In genomic region chr20:19779634-19780033, GRCh38 we compare ENCODE assay signal across 15 cellular contexts. TPM values are rescaled to one million over a fixed set of nuclear protein-coding genes. Genes with fewer than 3 reads are reported as not detected.
DNase-seq lines count a peak whose midpoint lies in the region; ATAC-seq and TF ChIP-seq lines count a peak whose summit lies in the region.
"Had no signal": no experiment of that assay in that cellular context is flagged by ENCODE, and none has a peak within 500 bp of the region (broad histone marks: within the 10 kb centered on the region; RNA-seq: fewer than 3 reads in every experiment).

No MANE protein-coding gene starts in this region.

- no peak for TF ChIP-seq POLR2A in heart left ventricle (IDR thresholded peaks at IDR 0.05)

- no peak overlapping the region for H3K27ac Mint-ChIP-seq in stimulated activated naive B cell treated with anti-CD40 and anti-IgM and Interleukin-4, amounts not matched to agents 10 μg/mL and 1 μg/mL and 100 μg/mL, for 72 hours
- H3K27ac Mint-ChIP-seq: activated CD8-positive, alpha-beta memory T cell treated with anti-CD3 and anti-CD28 coated beads, Interleukin-2, amount 10 ng/mL, durations not matched to agents 7 days and 5 days; activated naive CD4-positive, alpha-beta T cell treated with anti-CD3 and anti-CD28 coated beads, Interleukin-2, amount 10 ng/mL, durations not matched to agents 7 days and 5 days; effector memory CD8-positive, alpha-beta T cell had no signal

- peak overlapping the region in 10 of 12 donors; percentile 20 to 78 (median 67) for H3K27ac ChIP-seq in heart left ventricle
- H3K27ac ChIP-seq: neutrophil, WERI-Rb-1 had no signal

- H3K4me3 ChIP-seq in heart left ventricle, result no peak overlapping the region

- H3K4me3 Mint-ChIP-seq in stimulated activated naive B cell treated with anti-CD40 and anti-IgM and Interleukin-4, amounts not matched to agents 10 μg/mL and 1 μg/mL and 100 μg/mL, for 72 hours, result no peak overlapping the region
- H3K4me3 Mint-ChIP-seq: activated CD8-positive, alpha-beta memory T cell treated with anti-CD3 and anti-CD28 coated beads, Interleukin-2, amount 10 ng/mL, durations not matched to agents 7 days and 5 days; activated naive CD4-positive, alpha-beta T cell treated with anti-CD3 and anti-CD28 coated beads, Interleukin-2, amount 10 ng/mL, durations not matched to agents 7 days and 5 days; effector memory CD8-positive, alpha-beta T cell had no signal

- H3K4me1 Mint-ChIP-seq in stimulated activated naive B cell treated with anti-CD40 and anti-IgM and Interleukin-4, amounts not matched to agents 10 μg/mL and 1 μg/mL and 100 μg/mL, for 72 hours, result peaks cover 14 to 23% of the 10 kb centered on the region in 2 donors
- H3K4me1 Mint-ChIP-seq: activated naive CD4-positive, alpha-beta T cell treated with anti-CD3 and anti-CD28 coated beads, Interleukin-2, amount 10 ng/mL, durations not matched to agents 7 days and 5 days had no signal

- H3K9me3 ChIP-seq in heart left ventricle, result no peaks in the 10 kb centered on the region
- H3K9me3 ChIP-seq: neutrophil had no signal

- DNase-seq in heart left ventricle (no peak), Right ventricle myocardium inferior (ENCODE audit: missing footprints) (no peak), M059J (ENCODE audit: low read depth) (peak; percentile 67), GM10248 (ENCODE audit: extremely low spot score) (no peak), UCSD-AML1 (lab: John Stamatoyannopoulos, UW; ENCODE audit: unreplicated experiment) (no peak), OCI-M2 (lab: John Stamatoyannopoulos, UW; ENCODE audit: unreplicated experiment) (no peak)
- DNase-seq in stimulated activated naive B cell treated with anti-CD40 and anti-IgM and Interleukin-4, amounts not matched to agents 10 μg/mL and 1 μg/mL and 100 μg/mL, for 72 hours, result no peak
- DNase-seq: activated CD8-positive, alpha-beta memory T cell treated with anti-CD3 and anti-CD28 coated beads, Interleukin-2, amount 10 ng/mL, durations not matched to agents 7 days and 5 days; activated naive CD4-positive, alpha-beta T cell treated with anti-CD3 and anti-CD28 coated beads, Interleukin-2, amount 10 ng/mL, durations not matched to agents 7 days and 5 days; effector memory CD8-positive, alpha-beta T cell; NCI-H1048; small intestine; WERI-Rb-1 had no signal

- 86 to 92% (median 90%) methylated on average over 5 of the region's 5 CpGs for WGBS in heart left ventricle, 4 donors

- no peak for TF ChIP-seq CTCF in heart left ventricle (IDR thresholded peaks at IDR 0.05)
- TF ChIP-seq CTCF in GM10248 (IDR thresholded peaks at IDR 0.05; ENCODE audit: control extremely low read depth, extremely low read depth, low read depth, missing control alignments), result no peak

- no peaks in the 10 kb centered on the region for H3K27me3 ChIP-seq in heart left ventricle
- H3K27me3 ChIP-seq: neutrophil had no signal

- peaks cover 2 to 4% of the 10 kb centered on the region in 2 donors for H3K9me3 Mint-ChIP-seq in stimulated activated naive B cell treated with anti-CD40 and anti-IgM and Interleukin-4, amounts not matched to agents 10 μg/mL and 1 μg/mL and 100 μg/mL, for 72 hours
- H3K9me3 Mint-ChIP-seq: activated naive CD4-positive, alpha-beta T cell treated with anti-CD3 and anti-CD28 coated beads, Interleukin-2, amount 10 ng/mL, durations not matched to agents 7 days and 5 days had no signal

- intact Hi-C loops in heart left ventricle (cut with DNase I) (loop anchor here in 6 of 10 donors (5.0 to 10.0 kb wide), 5 partner anchors 85 to 218 kb away; no protein-coding TSS in a partner anchor), Right ventricle myocardium inferior (cut with DNase I) (no loop called here)

- ATAC-seq in heart left ventricle, result no peak
- ATAC-seq in Right ventricle myocardium inferior, result no peak
- ATAC-seq in GM21723 (IDR thresholded peaks at IDR 0.05; ENCODE audit: unreplicated experiment), result peak; percentile 68
- ATAC-seq in stimulated activated naive B cell treated with anti-CD40 and anti-IgM and Interleukin-4, amounts not matched to agents 10 μg/mL and 1 μg/mL and 100 μg/mL, for 72 hours (replicated peaks), result peak; percentile 89
- ATAC-seq: activated CD8-positive, alpha-beta memory T cell treated with anti-CD3 and anti-CD28 coated beads, Interleukin-2, amount 10 ng/mL, durations not matched to agents 7 days and 5 days; effector memory CD8-positive, alpha-beta T cell had no signal

- H3K27me3 Mint-ChIP-seq in stimulated activated naive B cell treated with anti-CD40 and anti-IgM and Interleukin-4, amounts not matched to agents 10 μg/mL and 1 μg/mL and 100 μg/mL, for 72 hours, result peaks cover 15 to 28% of the 10 kb centered on the region in 2 donors
- H3K27me3 Mint-ChIP-seq: activated naive CD4-positive, alpha-beta T cell treated with anti-CD3 and anti-CD28 coated beads, Interleukin-2, amount 10 ng/mL, durations not matched to agents 7 days and 5 days had no signal

- peaks cover 3 to 5% of the 10 kb centered on the region in 2 donors for H3K36me3 Mint-ChIP-seq in stimulated activated naive B cell treated with anti-CD40 and anti-IgM and Interleukin-4, amounts not matched to agents 10 μg/mL and 1 μg/mL and 100 μg/mL, for 72 hours
- H3K36me3 Mint-ChIP-seq: activated CD8-positive, alpha-beta memory T cell treated with anti-CD3 and anti-CD28 coated beads, Interleukin-2, amount 10 ng/mL, durations not matched to agents 7 days and 5 days; activated naive CD4-positive, alpha-beta T cell treated with anti-CD3 and anti-CD28 coated beads, Interleukin-2, amount 10 ng/mL, durations not matched to agents 7 days and 5 days had no signal

- H3K4me1 ChIP-seq in heart left ventricle, result peaks cover 22 to 83% (median 64%) of the 10 kb centered on the region in 12 donors

- POLR2A ChIA-PET in GM10248 (lab: Yijun Ruan, JAX), result no interaction called here

- CTCF ChIA-PET in GM10248 (lab: Yijun Ruan, JAX), result interaction anchor here (1.2 to 3.3 kb wide), 4 partner anchors 10 to 43 kb away, joined by 3 to 11 read pairs (median 4); no protein-coding TSS in a partner anchor

- no peaks in the 10 kb centered on the region for H3K36me3 ChIP-seq in heart left ventricle
- H3K36me3 ChIP-seq: neutrophil, WERI-Rb-1 had no signal

RNA-seq across cellular contexts. Expression of gene RIN2, which starts 21.6 kb away (rescaled TPM):
- total RNA-seq in heart left ventricle (10 to 100 TPM; 44.2 to 76.5 (median 59.1) TPM), Right ventricle myocardium inferior (54.5 TPM)
- 10 to 100 TPM; 15.0 to 15.7 TPM for polyA plus RNA-seq in heart left ventricle
- 56.6 and 59.6 TPM in 2 replicates for total RNA-seq in M059J (2014; rRNA removed; shearing (Covaris generic))
- total RNA-seq: activated CD8-positive, alpha-beta memory T cell treated with anti-CD3 and anti-CD28 coated beads, Interleukin-2, amount 10 ng/mL, durations not matched to agents 7 days and 5 days had no signal

Comparison
In these comparisons a context has a peak if more than half of its experiments do, and no peak if none do; other contexts are left out.
1. ATAC-seq: peak in GM21723 (single experiment) and stimulated activated naive B cell treated with anti-CD40 and anti-IgM and Interleukin-4, amounts not matched to agents 10 μg/mL and 1 μg/mL and 100 μg/mL, for 72 hours (2 of 2); none in heart left ventricle (0 of 4) and Right ventricle myocardium inferior (single experiment).